14 cellular contexts compared by ENCODE assay signal in genomic region chr11:1605923-1606322, GRCh38. TPM values are rescaled to one million over a fixed set of nuclear protein-coding genes. Genes with fewer than 3 reads are reported as not detected.
DNase-seq lines count a peak whose midpoint lies in the region; ATAC-seq, FAIRE-seq and TF ChIP-seq lines count a peak whose summit lies in the region.
"Not testable (repeated sequence)": the region's sequence is repeated elsewhere in the genome, so short reads cannot be mapped to it uniquely, and the experiment has no call there.
"Had no signal": no experiment of that assay in that cellular context is flagged by ENCODE, and none has a peak within 500 bp of the region (broad histone marks: within the 10 kb centered on the region; RNA-seq: fewer than 3 reads in every experiment).

No MANE protein-coding gene starts in this region.

- H3K36me3 Mint-ChIP-seq in activated naive CD4-positive, alpha-beta T cell treated with anti-CD3 and anti-CD28 coated beads, Interleukin-2, amount 50 U/mL, for 72 hours; stimulated activated effector memory CD8-positive, alpha-beta T cell treated with anti-CD3 and anti-CD28 coated beads, Interleukin-12 subunit alpha, Interleukin-12 subunit beta, amount 100 ng/mL, for 72 hours: not testable (repeated sequence)

- not testable (repeated sequence) for H3K9me3 Mint-ChIP-seq in activated naive CD4-positive, alpha-beta T cell treated with anti-CD3 and anti-CD28 coated beads, Interleukin-2, amount 50 U/mL, for 72 hours; stimulated activated effector memory CD8-positive, alpha-beta T cell treated with anti-CD3 and anti-CD28 coated beads, Interleukin-12 subunit alpha, Interleukin-12 subunit beta, amount 100 ng/mL, for 72 hours

- not testable (repeated sequence) for H3K4me3 Mint-ChIP-seq in stimulated activated effector memory CD8-positive, alpha-beta T cell treated with anti-CD3 and anti-CD28 coated beads, Interleukin-12 subunit alpha, Interleukin-12 subunit beta, amount 100 ng/mL, for 72 hours

- TF ChIP-seq POLR2A in GM12892 (IDR thresholded peaks at IDR 0.05; ENCODE audit: low read depth, low read length) = not testable (repeated sequence)

- ATAC-seq in GM21576 (IDR thresholded peaks at IDR 0.05; ENCODE audit: unreplicated experiment) = peak; percentile 97
- peak; percentile 92 for ATAC-seq in HG02973 (IDR thresholded peaks at IDR 0.05; ENCODE audit: unreplicated experiment)
- ATAC-seq in HG03558 (IDR thresholded peaks at IDR 0.05; ENCODE audit: extremely low read depth, unreplicated experiment) = peak; percentile 82
- peak; percentile 58 to 64 for ATAC-seq in activated naive CD4-positive, alpha-beta T cell treated with anti-CD3 and anti-CD28 coated beads, Interleukin-2, amount 50 U/mL, for 72 hours
- ATAC-seq in stimulated activated effector memory CD8-positive, alpha-beta T cell treated with anti-CD3 and anti-CD28 coated beads, Interleukin-12 subunit alpha, Interleukin-12 subunit beta, amount 100 ng/mL, for 72 hours = peak; percentile 85

- H3K4me1 Mint-ChIP-seq in stimulated activated effector memory CD8-positive, alpha-beta T cell treated with anti-CD3 and anti-CD28 coated beads, Interleukin-12 subunit alpha, Interleukin-12 subunit beta, amount 100 ng/mL, for 72 hours = peaks cover 15% of the 10 kb centered on the region

- DNase-seq in GM12892 (ENCODE audit: insufficient read length) (peak; percentile 61), GM19238 (ENCODE audit: insufficient read length, low spot score) (peak; percentile 71), RPMI8226 (peak; percentile 71)
- DNase-seq in activated naive CD4-positive, alpha-beta T cell treated with anti-CD3 and anti-CD28 coated beads, Interleukin-2, amount 50 U/mL, for 72 hours (ENCODE audit: low spot score in 2 of 2); stimulated activated effector memory CD8-positive, alpha-beta T cell treated with anti-CD3 and anti-CD28 coated beads, Interleukin-12 subunit alpha, Interleukin-12 subunit beta, amount 100 ng/mL, for 72 hours (ENCODE audit: low spot score in 2 of 2): not testable (repeated sequence)

- not testable (repeated sequence) for H3K27ac Mint-ChIP-seq in activated naive CD4-positive, alpha-beta T cell treated with anti-CD3 and anti-CD28 coated beads, Interleukin-2, amount 50 U/mL, for 72 hours
- H3K27ac Mint-ChIP-seq in stimulated activated effector memory CD8-positive, alpha-beta T cell treated with anti-CD3 and anti-CD28 coated beads, Interleukin-12 subunit alpha, Interleukin-12 subunit beta, amount 100 ng/mL, for 72 hours = peak overlapping the region; percentile 78

- FAIRE-seq in GM12892 (lab: Jason Lieb, UNC) = peak; percentile 97

RNA-seq across cellular contexts. Expression of gene KRTAP5-3, which starts 2.3 kb away (rescaled TPM):
- not detected for polyA plus RNA-seq in GM12892 (2012; ENCODE audit: missing spikeins)
- total RNA-seq in activated naive CD4-positive, alpha-beta T cell treated with anti-CD3 and anti-CD28 coated beads, Interleukin-2, amount 50 U/mL, for 72 hours = not detected
- total RNA-seq: Calu3, cerebellum, H9, IMR-90, mesothelial cell of epicardium, temporal lobe had no signal
- polyA plus RNA-seq: IMR-90 had no signal

RNA-seq across cellular contexts. Expression of gene KRTAP5-2, which starts 7.8 kb away (rescaled TPM):
- polyA plus RNA-seq in GM12892 (2012; ENCODE audit: missing spikeins) = not detected
- not detected for total RNA-seq in activated naive CD4-positive, alpha-beta T cell treated with anti-CD3 and anti-CD28 coated beads, Interleukin-2, amount 50 U/mL, for 72 hours
- total RNA-seq: Calu3, cerebellum, H9, IMR-90, mesothelial cell of epicardium, temporal lobe had no signal
- polyA plus RNA-seq: IMR-90 had no signal

RNA-seq across cellular contexts. Expression of gene KRTAP5-4, which starts 16.0 kb away (rescaled TPM):
- not detected for polyA plus RNA-seq in GM12892 (2012; ENCODE audit: missing spikeins)
- not detected for total RNA-seq in activated naive CD4-positive, alpha-beta T cell treated with anti-CD3 and anti-CD28 coated beads, Interleukin-2, amount 50 U/mL, for 72 hours
- total RNA-seq: Calu3, cerebellum, H9, IMR-90, mesothelial cell of epicardium had no signal
- polyA plus RNA-seq: IMR-90 had no signal

RNA-seq across cellular contexts. Expression of gene KRTAP5-1, which starts 20.8 kb away (rescaled TPM):
- polyA plus RNA-seq in GM12892 (2012; ENCODE audit: missing spikeins) = not detected
- not detected for total RNA-seq in activated naive CD4-positive, alpha-beta T cell treated with anti-CD3 and anti-CD28 coated beads, Interleukin-2, amount 50 U/mL, for 72 hours
- total RNA-seq: Calu3, cerebellum, H9, IMR-90, mesothelial cell of epicardium, temporal lobe had no signal
- polyA plus RNA-seq: IMR-90 had no signal

RNA-seq across cellular contexts. Expression of gene KRTAP5-5, which starts 23.7 kb away (rescaled TPM):
- polyA plus RNA-seq in GM12892 (2012; ENCODE audit: missing spikeins) = not detected
- total RNA-seq in activated naive CD4-positive, alpha-beta T cell treated with anti-CD3 and anti-CD28 coated beads, Interleukin-2, amount 50 U/mL, for 72 hours = not detected
- total RNA-seq: Calu3, cerebellum, H9, IMR-90, mesothelial cell of epicardium, temporal lobe had no signal
- polyA plus RNA-seq: IMR-90 had no signal
